In genomic region chr6:46421239-46421638, GRCh38 we compare ENCODE assay signal across 22 cellular contexts.
DNase-seq lines count a peak whose midpoint lies in the region; ATAC-seq lines count a peak whose summit lies in the region.
"Had no signal": no experiment of that assay in that cellular context is flagged by ENCODE, and none has a peak within 500 bp of the region (broad histone marks: within the 10 kb centered on the region; RNA-seq: fewer than 3 reads in every experiment).

No MANE protein-coding gene starts in this region.

- H4K8ac ChIP-seq in mesendoderm (ENCODE audit: low read depth, low read length): no peak overlapping the region

- no peaks in the 10 kb centered on the region for H3K4me1 ChIP-seq in mesendoderm (ENCODE audit: control insufficient read depth, low read depth, low read length)
- H3K4me1 ChIP-seq: BE2C had no signal

- H3K9me3 Mint-ChIP-seq in stimulated activated effector memory CD8-positive, alpha-beta T cell treated with anti-CD3 and anti-CD28 coated beads, Interleukin-12 subunit alpha, Interleukin-12 subunit beta, amount 100 ng/mL, for 72 hours: no peaks in the 10 kb centered on the region
- H3K9me3 Mint-ChIP-seq: activated naive CD4-positive, alpha-beta T cell treated with anti-CD3 and anti-CD28 coated beads, Interleukin-2, amount 10 ng/mL, durations not matched to agents 7 days and 5 days; nephron had no signal

- no peaks in the 10 kb centered on the region for H3K36me3 ChIP-seq in mesendoderm (ENCODE audit: control insufficient read depth, insufficient read depth, low read length)
- H3K36me3 ChIP-seq: BE2C, suprapubic skin had no signal

- H3K4me1 Mint-ChIP-seq in stimulated activated effector memory CD8-positive, alpha-beta T cell treated with anti-CD3 and anti-CD28 coated beads, Interleukin-12 subunit alpha, Interleukin-12 subunit beta, amount 100 ng/mL, for 72 hours: no peaks in the 10 kb centered on the region
- H3K4me1 Mint-ChIP-seq: activated naive CD4-positive, alpha-beta T cell treated with anti-CD3 and anti-CD28 coated beads, Interleukin-2, amount 10 ng/mL, durations not matched to agents 7 days and 5 days; nephron had no signal

- H3K4me3 ChIP-seq in mesendoderm (ENCODE audit: low read length): no peak overlapping the region
- H3K4me3 ChIP-seq: suprapubic skin had no signal

- no peak overlapping the region for H4K5ac ChIP-seq in mesendoderm (ENCODE audit: low read length)

- no peaks in the 10 kb centered on the region for H3K27me3 ChIP-seq in mesendoderm (ENCODE audit: insufficient read depth, low read length, poor library complexity)
- H3K27me3 ChIP-seq: BE2C, suprapubic skin had no signal

- no peak overlapping the region for H3K4me3 Mint-ChIP-seq in stimulated activated effector memory CD8-positive, alpha-beta T cell treated with anti-CD3 and anti-CD28 coated beads, Interleukin-12 subunit alpha, Interleukin-12 subunit beta, amount 100 ng/mL, for 72 hours
- H3K4me3 Mint-ChIP-seq: activated naive CD4-positive, alpha-beta T cell treated with anti-CD3 and anti-CD28 coated beads, Interleukin-2, amount 10 ng/mL, durations not matched to agents 7 days and 5 days; nephron had no signal

- no peak overlapping the region for H3K4me2 ChIP-seq in mesendoderm (ENCODE audit: low read length)

- in situ Hi-C loops in KBM-7 (cut with MboI; ENCODE audit: low pct_unique_long_range_greater_than_20kb, low sequenced_read_pairs): no loop called here

- no peak overlapping the region for H2BK5ac ChIP-seq in mesendoderm (ENCODE audit: low read length)

- no peak overlapping the region for H3K4ac ChIP-seq in mesendoderm (ENCODE audit: low read depth, low read length)

- no peak overlapping the region for H3K23ac ChIP-seq in mesendoderm (ENCODE audit: low read length)

- ATAC-seq in stimulated activated effector memory CD8-positive, alpha-beta T cell treated with anti-CD3 and anti-CD28 coated beads, Interleukin-12 subunit alpha, Interleukin-12 subunit beta, amount 100 ng/mL, for 72 hours: no peak
- no peak for ATAC-seq in GM19467 (IDR thresholded peaks at IDR 0.05; ENCODE audit: unreplicated experiment)

- no peak overlapping the region for H3K18ac ChIP-seq in mesendoderm (ENCODE audit: low read length)

- H2BK120ac ChIP-seq in mesendoderm (ENCODE audit: low read depth, low read length): no peak overlapping the region

- no peak overlapping the region for H3K9ac ChIP-seq in mesendoderm (ENCODE audit: low read length)

- no CpG with 5 or more reads among the region's 3 CpGs for WGBS in mesendoderm (ENCODE audit: extremely low coverage, insufficient coverage, low lambda C conversion rate)

- no peak overlapping the region for H3K27ac ChIP-seq in mesendoderm (ENCODE audit: low read depth, low read length)
- H3K27ac ChIP-seq: suprapubic skin had no signal

- DNase-seq in Daoy (ENCODE audit: low read depth) (peak; percentile 4), KBM-7 (peak; percentile 2), amniotic epithelial cell (ENCODE audit: low read depth) (peak; percentile 9), mesendoderm (peak; percentile 4), NK-92 (lab: John Stamatoyannopoulos, UW; ENCODE audit: unreplicated experiment) (no peak), NCI-H146 (lab: John Stamatoyannopoulos, UW) (no peak)
- DNase-seq in stimulated activated effector memory CD8-positive, alpha-beta T cell treated with anti-CD3 and anti-CD28 coated beads, Interleukin-12 subunit alpha, Interleukin-12 subunit beta, amount 100 ng/mL, for 72 hours (ENCODE audit: low spot score in 2 of 2): no peak
- DNase-seq: activated CD4-positive, alpha-beta T cell treated with anti-CD3 and anti-CD28 coated beads for 4 hours; activated naive CD4-positive, alpha-beta T cell treated with anti-CD3 and anti-CD28 coated beads, Interleukin-2, amount 10 ng/mL, durations not matched to agents 7 days and 5 days; activated T-cell treated with anti-CD3 and anti-CD28 coated beads for 4 hours; BE2C; DMS153; foreskin melanocyte; NCI-H1105 treated with DMSO at 0.1 percent for 48 hours; NCI-H2171; NCI-H774; SHP77; stimulated activated CD4-positive, alpha-beta T cell treated with anti-CD3 and anti-CD28 coated beads, Interleukin-2, amount 100 ng/mL, for 24 hours; T1000 had no signal

- H2AK5ac ChIP-seq in mesendoderm (ENCODE audit: low read length): no peak overlapping the region

- no peaks in the 10 kb centered on the region for H3K79me2 ChIP-seq in mesendoderm (ENCODE audit: control insufficient read depth, insufficient read depth, low read length)

- no peak overlapping the region for H2BK15ac ChIP-seq in mesendoderm (replicated peaks; ENCODE audit: low read depth)

- no peaks in the 10 kb centered on the region for H3K79me1 ChIP-seq in mesendoderm (ENCODE audit: low read length)

- H3K56ac ChIP-seq in mesendoderm (ENCODE audit: low read length): no peak overlapping the region

- H3K36me3 Mint-ChIP-seq in stimulated activated effector memory CD8-positive, alpha-beta T cell treated with anti-CD3 and anti-CD28 coated beads, Interleukin-12 subunit alpha, Interleukin-12 subunit beta, amount 100 ng/mL, for 72 hours: no peaks in the 10 kb centered on the region
- H3K36me3 Mint-ChIP-seq: activated naive CD4-positive, alpha-beta T cell treated with anti-CD3 and anti-CD28 coated beads, Interleukin-2, amount 10 ng/mL, durations not matched to agents 7 days and 5 days had no signal

- no peak overlapping the region for H3K27ac Mint-ChIP-seq in stimulated activated effector memory CD8-positive, alpha-beta T cell treated with anti-CD3 and anti-CD28 coated beads, Interleukin-12 subunit alpha, Interleukin-12 subunit beta, amount 100 ng/mL, for 72 hours
- H3K27ac Mint-ChIP-seq: activated naive CD4-positive, alpha-beta T cell treated with anti-CD3 and anti-CD28 coated beads, Interleukin-2, amount 10 ng/mL, durations not matched to agents 7 days and 5 days; nephron had no signal

Comparison
In these comparisons a context has a peak if more than half of its experiments do, and no peak if none do; other contexts are left out.
1. DNase-seq: peak in Daoy (single experiment), KBM-7 (single experiment), amniotic epithelial cell (single experiment) and mesendoderm (single experiment); none in stimulated activated effector memory CD8-positive, alpha-beta T cell treated with anti-CD3 and anti-CD28 coated beads, Interleukin-12 subunit alpha, Interleukin-12 subunit beta, amount 100 ng/mL, for 72 hours (0 of 2), NK-92 (single experiment) and NCI-H146 (single experiment).